Comparison of ENCODE assay signal across 21 cellular contexts in genomic region chr13:37595162-37595561, GRCh38. TPM values are rescaled to one million over a fixed set of nuclear protein-coding genes. Genes with fewer than 3 reads are reported as not detected.
DNase-seq lines count a peak whose midpoint lies in the region; ATAC-seq, FAIRE-seq and TF ChIP-seq lines count a peak whose summit lies in the region.
"Had no signal": no experiment of that assay in that cellular context is flagged by ENCODE, and none has a peak within 500 bp of the region (broad histone marks: within the 10 kb centered on the region; RNA-seq: fewer than 3 reads in every experiment).

No MANE protein-coding gene starts in this region.

- ATAC-seq in HG02623 (IDR thresholded peaks at IDR 0.05; ENCODE audit: unreplicated experiment) = no peak

- no peaks in the 10 kb centered on the region for H3K9me3 Mint-ChIP-seq in activated T-cell treated with anti-CD3 and anti-CD28 coated beads, Interleukin-2, amount 50 U/mL, for 24 hours
- H3K9me3 Mint-ChIP-seq: activated B cell treated with CpG ODN at 0.5 μM for 24 hours; activated naive CD4-positive, alpha-beta T cell treated with anti-CD3 and anti-CD28 coated beads for 36 hours had no signal

- H3K27ac ChIP-seq in ACC112 (ENCODE audit: low read depth, low read length) (peak overlapping the region; percentile 26; the same call in 1 of the 2 replicates), HUES64 (ENCODE audit: low read depth, low read length) (peak overlapping the region; percentile 59)
- H3K27ac ChIP-seq: epithelial cell of prostate, PC-9 had no signal

- FAIRE-seq in bronchial epithelial cell (lab: Jason Lieb, UNC) = no peak
- FAIRE-seq: A204.1, GM18507, small intestine had no signal

- peak; percentile 56 for DNase-seq in bronchial epithelial cell (ENCODE audit: low read depth)
- peak; percentile 19 for DNase-seq in iPS DF 4.7 (ENCODE audit: extremely low read depth, low spot score)
- no peak for DNase-seq in ACHN
- DNase-seq in SHP77 treated with DMSO at 0.1 percent for 48 hours (lab: John Stamatoyannopoulos, UW) = no peak
- DNase-seq in activated T-cell treated with anti-CD3 and anti-CD28 coated beads, Interleukin-2, amount 50 U/mL, for 24 hours = no peak
- DNase-seq: activated B cell treated with CpG ODN at 0.5 μM for 24 hours; activated naive CD4-positive, alpha-beta T cell treated with anti-CD3 and anti-CD28 coated beads for 36 hours; caudate nucleus; mesendoderm; NCI-H1105; nucleus accumbens; PC-9; small intestine; stimulated activated naive CD4-positive, alpha-beta T cell treated with Interleukin-2 at 50 U/mL for 16 hours; SW 1271 had no signal

- H3K36me3 ChIP-seq in ACC112 (ENCODE audit: insufficient read depth, low read length) (no peaks in the 10 kb centered on the region), HUES64 (ENCODE audit: insufficient read depth, low read length) (no peaks in the 10 kb centered on the region), bronchial epithelial cell (ENCODE audit: control insufficient read depth, insufficient read depth, low read length) (no peaks in the 10 kb centered on the region)

- no peak for TF ChIP-seq CTCF in bronchial epithelial cell (IDR thresholded peaks at IDR 0.05; ENCODE audit: insufficient read depth, low read length, severe bottlenecking)

- H3K79me2 ChIP-seq in ACC112 (ENCODE audit: control insufficient read depth, insufficient read depth, low read length, unreplicated experiment) = no peaks in the 10 kb centered on the region

- H3K4me3 Mint-ChIP-seq in activated T-cell treated with anti-CD3 and anti-CD28 coated beads, Interleukin-2, amount 50 U/mL, for 24 hours = no peak overlapping the region
- H3K4me3 Mint-ChIP-seq: activated B cell treated with CpG ODN at 0.5 μM for 24 hours; activated naive CD4-positive, alpha-beta T cell treated with anti-CD3 and anti-CD28 coated beads for 36 hours had no signal

- no peaks in the 10 kb centered on the region for H3K27me3 ChIP-seq in ACC112 (ENCODE audit: insufficient read depth, low read length)
- H3K27me3 ChIP-seq in HUES64 (ENCODE audit: insufficient read depth, low read length) = no peaks in the 10 kb centered on the region
- H3K27me3 ChIP-seq in bronchial epithelial cell (ENCODE audit: control insufficient read depth, insufficient read depth, low read length) = no peaks in the 10 kb centered on the region

- peak overlapping the region; percentile 0 for H2AFZ ChIP-seq in ACC112 (ENCODE audit: low read length, unreplicated experiment)
- H2AFZ ChIP-seq: PC-9 had no signal

- no peaks in the 10 kb centered on the region for H3K27me3 Mint-ChIP-seq in activated T-cell treated with anti-CD3 and anti-CD28 coated beads, Interleukin-2, amount 50 U/mL, for 24 hours
- H3K27me3 Mint-ChIP-seq: activated B cell treated with CpG ODN at 0.5 μM for 24 hours had no signal

- no peak overlapping the region for H3K9ac ChIP-seq in HUES64 (ENCODE audit: low read depth, low read length)

- H3K4me3 ChIP-seq in ACC112 (ENCODE audit: low read depth, low read length) = no peak overlapping the region
- H3K4me3 ChIP-seq in HUES64 (ENCODE audit: low read length) = peak overlapping the region; percentile 1; the same call in 1 of the 2 replicates
- H3K4me3 ChIP-seq in bronchial epithelial cell (ENCODE audit: low read depth, low read length) = no peak overlapping the region
- H3K4me3 ChIP-seq: PC-9 had no signal

- H3K27ac Mint-ChIP-seq in activated T-cell treated with anti-CD3 and anti-CD28 coated beads, Interleukin-2, amount 50 U/mL, for 24 hours = no peak overlapping the region
- H3K27ac Mint-ChIP-seq: activated B cell treated with CpG ODN at 0.5 μM for 24 hours; activated naive CD4-positive, alpha-beta T cell treated with anti-CD3 and anti-CD28 coated beads for 36 hours had no signal

- in situ Hi-C loops in ACHN (cut with HindIII; ENCODE audit: low pct_ligation_motif_present, low pct_unique_long_range_greater_than_20kb, low sequenced_read_pairs) = no loop called here

- H3K4me1 ChIP-seq in ACC112 (ENCODE audit: control insufficient read depth, insufficient read depth, low read length, unreplicated experiment) = peaks cover 15% of the 10 kb centered on the region
- H3K4me1 ChIP-seq in HUES64 (ENCODE audit: insufficient read depth, low read length) = peaks cover 35% of the 10 kb centered on the region

- H3K36me3 Mint-ChIP-seq in activated T-cell treated with anti-CD3 and anti-CD28 coated beads, Interleukin-2, amount 50 U/mL, for 24 hours (ENCODE audit: low read depth) = no peaks in the 10 kb centered on the region

- no peaks in the 10 kb centered on the region for H3K9me3 ChIP-seq in HUES64 (ENCODE audit: insufficient read depth, low read depth, low read length)

- H3K4me1 Mint-ChIP-seq in activated T-cell treated with anti-CD3 and anti-CD28 coated beads, Interleukin-2, amount 50 U/mL, for 24 hours (ENCODE audit: low read depth) = no peaks in the 10 kb centered on the region
- H3K4me1 Mint-ChIP-seq: activated B cell treated with CpG ODN at 0.5 μM for 24 hours had no signal

RNA-seq across cellular contexts. Expression of gene POSTN, which starts 3.4 kb away (rescaled TPM):
- polyA plus RNA-seq in HUES64 (2013, experiment 1 of 2) = 1.9 TPM
- polyA plus RNA-seq in HUES64 (2013, experiment 2 of 2) = 2.2 TPM
- 1.5 and 2.1 TPM in 2 replicates for total RNA-seq in bronchial epithelial cell
- total RNA-seq: activated B cell treated with CpG ODN at 0.5 μM for 24 hours; activated naive CD4-positive, alpha-beta T cell treated with anti-CD3 and anti-CD28 coated beads for 36 hours; PC-9 had no signal

Comparison
In these comparisons a context has a peak if more than half of its experiments do, and no peak if none do; other contexts are left out.
1. DNase-seq: peak in bronchial epithelial cell (single experiment) and iPS DF 4.7 (single experiment); none in ACHN (single experiment), SHP77 treated with DMSO at 0.1 percent for 48 hours (single experiment) and activated T-cell treated with anti-CD3 and anti-CD28 coated beads, Interleukin-2, amount 50 U/mL, for 24 hours (single experiment).